ENCODE assay signal across 22 cellular contexts in genomic region chr14:30974628-30975027, GRCh38. TPM values are rescaled to one million over a fixed set of nuclear protein-coding genes. Genes with fewer than 3 reads are reported as not detected.
DNase-seq lines count a peak whose midpoint lies in the region; ATAC-seq and TF ChIP-seq lines count a peak whose summit lies in the region.
"Had no signal": no experiment of that assay in that cellular context is flagged by ENCODE, and none has a peak within 500 bp of the region (broad histone marks: within the 10 kb centered on the region; RNA-seq: fewer than 3 reads in every experiment).

No MANE protein-coding gene starts in this region.

- H3K4me3 ChIP-seq in epithelial cell of esophagus (ENCODE audit: low read length): no peak overlapping the region
- H3K4me3 ChIP-seq: Peyer's patch had no signal

- peaks cover 30 to 78% (median 62%) of the 10 kb centered on the region in 4 donors for H3K4me1 Mint-ChIP-seq in naive thymus-derived CD8-positive, alpha-beta T cell

- H3K27ac Mint-ChIP-seq in naive thymus-derived CD8-positive, alpha-beta T cell: peak overlapping the region in 2 of 10 donors; percentile 18 to 29
- H3K27ac Mint-ChIP-seq: activated naive CD4-positive, alpha-beta T cell treated with anti-CD3 and anti-CD28 coated beads, Interleukin-2, amount 50 U/mL, for 72 hours; H9; type B pancreatic cell had no signal

- POLR2A ChIA-PET in naive thymus-derived CD8-positive, alpha-beta T cell (lab: Charles Lee): no interaction called here

- peak; percentile 71 for DNase-seq in ELR (ENCODE audit: low read depth)
- peak; percentile 46 for DNase-seq in NCI-H460 (ENCODE audit: extremely low read depth, low read depth)
- peak; percentile 24 for DNase-seq in epithelial cell of esophagus (ENCODE audit: low read depth)
- peak; percentile 25 to 37 for DNase-seq in lung microvascular endothelial cell (ENCODE audit: low read depth in 2 of 2)
- no peak for DNase-seq in NK-92 treated with Interleukin-12 subunit alpha and Interleukin-12 subunit beta, amount 100 ng/mL, for 24 hours (lab: John Stamatoyannopoulos, UW)
- no peak for DNase-seq in naive thymus-derived CD8-positive, alpha-beta T cell
- DNase-seq in germinal center (ENCODE audit: low spot score): no peak
- DNase-seq: activated T-cell treated with anti-CD3 and anti-CD28 coated beads, Interleukin-2, amount 50 U/mL, for 72 hours; CD8-positive, alpha-beta memory T cell; DND-41; H9; KBM-7; NCI-H1417; NCI-H82; nucleus accumbens; Peyer's patch; SK-N-SH; stimulated activated naive CD4-positive, alpha-beta T cell; T-helper 9 cell had no signal

- H3K9me3 Mint-ChIP-seq in naive thymus-derived CD8-positive, alpha-beta T cell: peaks cover 0 to 6% (median 0%) of the 10 kb centered on the region in 9 donors
- H3K9me3 Mint-ChIP-seq: activated T-cell treated with anti-CD3 and anti-CD28 coated beads, Interleukin-2, amount 50 U/mL, for 72 hours; CD8-positive, alpha-beta memory T cell; H9 had no signal

- H3K36me3 Mint-ChIP-seq in naive thymus-derived CD8-positive, alpha-beta T cell: peaks cover 6 to 11% (median 8%) of the 10 kb centered on the region in 3 donors

- ATAC-seq in HG03354 (IDR thresholded peaks at IDR 0.05; ENCODE audit: poor library complexity, severe bottlenecking, unreplicated experiment): no peak
- ATAC-seq in naive thymus-derived CD8-positive, alpha-beta T cell: no peak
- ATAC-seq: activated naive CD4-positive, alpha-beta T cell treated with anti-CD3 and anti-CD28 coated beads, Interleukin-2, amount 50 U/mL, for 72 hours; activated T-cell treated with anti-CD3 and anti-CD28 coated beads, Interleukin-2, amount 50 U/mL, for 72 hours had no signal

- H3K27me3 Mint-ChIP-seq in naive thymus-derived CD8-positive, alpha-beta T cell: no peaks in the 10 kb centered on the region
- H3K27me3 Mint-ChIP-seq: CD8-positive, alpha-beta memory T cell; type B pancreatic cell had no signal

- no peak for TF ChIP-seq CTCF in epithelial cell of esophagus (IDR thresholded peaks at IDR 0.05; ENCODE audit: insufficient read depth, low read depth, low read length, missing control alignments)

- H3K4me3 Mint-ChIP-seq in naive thymus-derived CD8-positive, alpha-beta T cell: peak overlapping the region in 1 of 10 donors; percentile 57
- H3K4me3 Mint-ChIP-seq: H9, type B pancreatic cell had no signal

RNA-seq across cellular contexts. Expression of gene AP4S1, which starts 50.8 kb away (rescaled TPM):
- 5.4 and 9.7 TPM in 2 replicates for total RNA-seq in NCI-H460 (2014; rRNA removed; shearing (Covaris generic))
- polyA plus RNA-seq in NCI-H460 (2014; cell fraction: nucleus; rRNA removed): 9.7 and 14.7 TPM in 2 replicates
- total RNA-seq in lung microvascular endothelial cell: 3.0 and 3.7 TPM in 2 replicates
- total RNA-seq in naive thymus-derived CD8-positive, alpha-beta T cell: 10 to 100 TPM; 19.2 to 22.2 TPM
- polyA plus RNA-seq in naive thymus-derived CD8-positive, alpha-beta T cell: 10 to 100 TPM in 1 of 3 donors, 1 to 10 TPM in 2; 6.1 to 11.1 (median 8.3) TPM

RNA-seq across cellular contexts. Expression of gene STRN3, which starts 51.6 kb away (rescaled TPM):
- 38.0 and 45.9 TPM in 2 replicates for total RNA-seq in NCI-H460 (2014; rRNA removed; shearing (Covaris generic))
- polyA plus RNA-seq in NCI-H460 (2014; cell fraction: nucleus; rRNA removed): 17.9 and 50.0 TPM in 2 replicates
- 33.3 and 50.2 TPM in 2 replicates for total RNA-seq in lung microvascular endothelial cell
- 10 to 100 TPM; 23.3 to 26.8 TPM for total RNA-seq in naive thymus-derived CD8-positive, alpha-beta T cell
- 1 to 10 TPM; 3.0 to 4.8 (median 3.2) TPM for polyA plus RNA-seq in naive thymus-derived CD8-positive, alpha-beta T cell

Comparison
In these comparisons a context has a peak if more than half of its experiments do, and no peak if none do; other contexts are left out.
1. DNase-seq: peak in ELR (single experiment), NCI-H460 (single experiment), epithelial cell of esophagus (single experiment) and lung microvascular endothelial cell (2 of 2); none in NK-92 treated with Interleukin-12 subunit alpha and Interleukin-12 subunit beta, amount 100 ng/mL, for 24 hours (single experiment), naive thymus-derived CD8-positive, alpha-beta T cell (0 of 10) and germinal center (single experiment).